3 cellular contexts compared by ENCODE assay signal in genomic region chr2:218555527-218555926, GRCh38.
TF ChIP-seq lines count a peak whose summit lies in the region.

No MANE protein-coding gene starts in this region.

TF ChIP-seq in GM23338, 12 proteins besides CTCF, POLR2A, EP300 and RAD21 (continues in another document):
- no peak for TF ChIP-seq ETS1 (IDR thresholded peaks at IDR 0.05)
- TF ChIP-seq STAT1 (IDR thresholded peaks at IDR 0.05; ENCODE audit: unreplicated experiment): no peak
- no peak for TF ChIP-seq POLR2AphosphoS5 (IDR thresholded peaks at IDR 0.05; ENCODE audit: low read depth)
- TF ChIP-seq ZNF462 (CRISPR knock-in tag; IDR thresholded peaks at IDR 0.05): peak; percentile 71; the same call in 1 of the 2 replicates

TF ChIP-seq in IMR-90, 13 proteins besides CTCF, POLR2A, EP300 and RAD21:
- TF ChIP-seq MAZ (IDR thresholded peaks at IDR 0.05; ENCODE audit: borderline replicate concordance, low read depth, low read length) (no peak), ELK1 (IDR thresholded peaks at IDR 0.05; ENCODE audit: borderline replicate concordance, low read depth, low read length) (no peak)

TF ChIP-seq in H1, 55 proteins besides CTCF, POLR2A, EP300 and RAD21:
- TF ChIP-seq POU5F1 (IDR thresholded peaks at IDR 0.05; ENCODE audit: low read depth, low read length) (no peak), EGR1 (IDR thresholded peaks at IDR 0.05; ENCODE audit: borderline replicate concordance, low read depth, low read length) (no peak), RFX5 (IDR thresholded peaks at IDR 0.05; ENCODE audit: borderline replicate concordance, low read depth, low read length) (no peak), KDM4A (IDR thresholded peaks at IDR 0.05; ENCODE audit: low read depth, low read length, severe bottlenecking) (no peak), CHD1 (IDR thresholded peaks at IDR 0.05; ENCODE audit: low read depth, low read length) (no peak), FOSL1 (IDR thresholded peaks at IDR 0.05; ENCODE audit: insufficient read depth, low read depth, low read length) (no peak), CHD7 (IDR thresholded peaks at IDR 0.05; ENCODE audit: insufficient replicate concordance, low read length) (peak; percentile 69), SIX5 (IDR thresholded peaks at IDR 0.05; ENCODE audit: low read depth, low read length) (no peak), HDAC6 (IDR thresholded peaks at IDR 0.05; ENCODE audit: low read depth, low read length) (no peak), YY1 (IDR thresholded peaks at IDR 0.05; ENCODE audit: low read depth, low read length) (no peak), BRCA1 (IDR thresholded peaks at IDR 0.05; ENCODE audit: low read depth, low read length) (no peak), SIN3A (conservative IDR thresholded peaks at IDR 0.05 in 1 of 2, IDR thresholded peaks at IDR 0.05 in 1 of 2; ENCODE audit: low read depth in 1 of 2, low read length in 2 of 2) (no peak), GTF2F1 (IDR thresholded peaks at IDR 0.05; ENCODE audit: borderline replicate concordance, low read depth, low read length) (no peak), CBX5 (IDR thresholded peaks at IDR 0.05; ENCODE audit: low read depth, low read length) (no peak), NRF1 (IDR thresholded peaks at IDR 0.05; ENCODE audit: low read depth, low read length) (no peak), BCL11A (IDR thresholded peaks at IDR 0.05; ENCODE audit: low read depth in 2 of 2, low read length in 2 of 2) (no peak), RBBP5 (IDR thresholded peaks at IDR 0.05; ENCODE audit: borderline replicate concordance, low read depth, low read length) (no peak), BACH1 (IDR thresholded peaks at IDR 0.05; ENCODE audit: low read length) (no peak), E2F6 (IDR thresholded peaks at IDR 0.05) (no peak), CEBPB (IDR thresholded peaks at IDR 0.05; ENCODE audit: low read depth, low read length) (no peak), JUN (IDR thresholded peaks at IDR 0.05; ENCODE audit: low read depth, low read length) (no peak), NANOG (IDR thresholded peaks at IDR 0.05; ENCODE audit: insufficient read depth, low read depth, low read length, poor library complexity, severe bottlenecking) (peak; percentile 55), ATF3 (IDR thresholded peaks at IDR 0.05; ENCODE audit: insufficient read depth, low read depth, low read length) (no peak), TAF1 (IDR thresholded peaks at IDR 0.05; ENCODE audit: low read depth, low read length) (0 out of 2 replicates have a peak, but pooled peaks have one; percentile 29), KDM5A (IDR thresholded peaks at IDR 0.05; ENCODE audit: low read length) (no peak), TCF12 (IDR thresholded peaks at IDR 0.05; ENCODE audit: low read depth, low read length) (no peak), SUZ12 (IDR thresholded peaks at IDR 0.05; ENCODE audit: low read length) (no peak), TBP (IDR thresholded peaks at IDR 0.05; ENCODE audit: low read depth, low read length) (no peak), EZH2 (IDR thresholded peaks at IDR 0.05; ENCODE audit: low read depth, low read length, severe bottlenecking) (no peak), USF2 (IDR thresholded peaks at IDR 0.05; ENCODE audit: low read length) (no peak), GABPA (IDR thresholded peaks at IDR 0.05; ENCODE audit: borderline replicate concordance, insufficient read depth, low read length) (no peak), ATF2 (IDR thresholded peaks at IDR 0.05; ENCODE audit: low read length) (no peak), POLR2AphosphoS5 (IDR thresholded peaks at IDR 0.05; ENCODE audit: low read depth, low read length) (peak; percentile 37; the same call in 1 of the 2 replicates), KDM1A (IDR thresholded peaks at IDR 0.05; ENCODE audit: borderline replicate concordance, low read length) (no peak), ZNF274 (IDR thresholded peaks at IDR 0.05; ENCODE audit: borderline replicate concordance, extremely low read depth, low read length) (no peak)
TF ChIP-seq in H1: peak in this region for 4.
